Comparison of ENCODE assay signal across 21 cellular contexts in the genomic region with DNA sequence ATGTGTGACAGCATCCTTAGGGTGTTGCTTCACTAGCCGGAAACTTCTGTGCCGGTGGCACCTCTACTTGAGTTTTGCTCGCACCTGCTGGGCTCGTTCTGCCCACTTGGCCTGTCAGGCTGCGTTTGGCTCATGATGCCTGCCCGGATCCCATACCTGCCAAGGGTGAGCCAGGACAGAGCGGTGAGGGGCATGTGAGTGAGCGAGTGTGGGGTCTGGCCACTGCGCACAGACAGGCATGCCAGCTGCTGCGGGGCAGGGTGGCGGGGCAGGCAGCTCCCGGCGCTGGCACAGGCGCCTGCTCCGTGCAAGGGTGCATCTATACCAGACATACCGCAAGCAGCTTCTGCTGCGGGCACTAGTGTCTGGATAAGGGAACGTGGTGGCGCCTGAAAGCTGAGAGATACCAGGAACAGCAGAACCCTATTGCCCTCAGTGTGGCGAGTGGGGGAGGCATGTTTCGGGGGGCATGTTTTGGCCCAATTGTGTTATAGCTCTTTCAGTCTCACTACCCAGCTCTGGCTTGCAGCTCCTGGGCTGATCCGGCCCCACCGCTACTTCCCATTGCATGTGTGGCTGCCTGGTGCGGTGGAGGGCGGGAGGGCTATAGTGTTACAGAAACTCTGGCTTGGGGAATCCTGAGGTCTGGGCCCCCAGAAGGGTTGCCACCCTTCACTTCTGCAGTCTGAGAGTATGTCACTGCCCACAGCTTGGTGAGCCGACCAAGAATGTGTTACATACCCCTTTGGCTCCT. TPM values are rescaled to one million over a fixed set of nuclear protein-coding genes. Genes with fewer than 3 reads are reported as not detected.
A peak's percentile ranks its signal among the peaks of the same experiment; 100 is the strongest.
DNase-seq lines count a peak whose midpoint lies in the region; ATAC-seq, FAIRE-seq and TF ChIP-seq lines count a peak whose summit lies in the region.
"Had no signal": no experiment of that assay in that cellular context is flagged by ENCODE, and none has a peak within 500 bp of the region (broad histone marks: within the 10 kb centered on the region; RNA-seq: fewer than 3 reads in every experiment).

No MANE protein-coding gene starts in this region.

- peaks cover 19% of the 10 kb centered on the region for H3K79me1 ChIP-seq in mesenchymal stem cell (replicated peaks; ENCODE audit: low read length, poor library complexity, severe bottlenecking)

- H2BK120ac ChIP-seq in mesenchymal stem cell (ENCODE audit: low read depth, low read length) = no peak overlapping the region

- TF ChIP-seq CTCF in endothelial cell (IDR thresholded peaks at IDR 0.05; ENCODE audit: unreplicated experiment) (no peak), upper lobe of right lung (IDR thresholded peaks at IDR 0.05) (no peak)

- H2AK5ac ChIP-seq in mesenchymal stem cell (ENCODE audit: low read length, severe bottlenecking) = no peak overlapping the region

- no peaks in the 10 kb centered on the region for H3K9me3 Mint-ChIP-seq in endothelial cell (ENCODE audit: unreplicated experiment)

- H3K4me1 ChIP-seq in mesenchymal stem cell (ENCODE audit: control insufficient read depth, insufficient read depth, low read depth, low read length) = peaks cover 2% of the 10 kb centered on the region
- no peaks in the 10 kb centered on the region for H3K4me1 ChIP-seq in upper lobe of right lung
- H3K4me1 ChIP-seq: Caco-2 had no signal

- peak overlapping the region; percentile 30 for H4K8ac ChIP-seq in mesenchymal stem cell (ENCODE audit: low read length)

- no peaks in the 10 kb centered on the region for H3K27me3 Mint-ChIP-seq in endothelial cell (ENCODE audit: unreplicated experiment)
- H3K27me3 Mint-ChIP-seq: CD4-positive, alpha-beta T cell had no signal

- no peak overlapping the region for H2BK15ac ChIP-seq in mesenchymal stem cell (ENCODE audit: low read depth, poor library complexity, severe bottlenecking)

- peak overlapping the region; percentile 9 for H3K4me3 Mint-ChIP-seq in endothelial cell (ENCODE audit: unreplicated experiment)
- H3K4me3 Mint-ChIP-seq: CD4-positive, alpha-beta T cell; GM23338; H9 had no signal

- H3K9me3 ChIP-seq in mesenchymal stem cell (ENCODE audit: control insufficient read depth, low read length) = peaks cover 9% of the 10 kb centered on the region
- H3K9me3 ChIP-seq in upper lobe of right lung = no peaks in the 10 kb centered on the region
- H3K9me3 ChIP-seq: A549, Caco-2 had no signal

- no peak overlapping the region for H2BK12ac ChIP-seq in mesenchymal stem cell (ENCODE audit: low read length in 2 of 2)

- 98% methylated on average over 26 of the region's 26 CpGs for WGBS in mesenchymal stem cell

- ATAC-seq in Right ventricle myocardium inferior = no peak
- ATAC-seq in upper lobe of right lung = peak; percentile 40
- ATAC-seq: A549, GM23338 had no signal

- peak overlapping the region in 1 of 2 experiments; percentile 53 for H3K14ac ChIP-seq in mesenchymal stem cell (ENCODE audit: low read length in 2 of 2)

- no peak for FAIRE-seq in GM19239 (lab: Jason Lieb, UNC)
- FAIRE-seq: A549, D721Med, G401.6, GM12891, GM18507 had no signal

- intact Hi-C loops in Right ventricle myocardium inferior (cut with DNase I) = no loop called here
- intact Hi-C loops in cardiac septum (cut with DNase I) = no loop called here
- intact Hi-C loops in upper lobe of right lung (cut with DNase I) = no loop called here

- H3K27me3 ChIP-seq in mesenchymal stem cell (ENCODE audit: control insufficient read depth in 1 of 2, insufficient read depth in 1 of 2, low read length in 2 of 2) = no peaks in the 10 kb centered on the region
- H3K27me3 ChIP-seq in upper lobe of right lung = no peaks in the 10 kb centered on the region

- no peak overlapping the region for H3K23ac ChIP-seq in mesenchymal stem cell (ENCODE audit: low read length in 2 of 2)

- H3K9ac ChIP-seq in mesenchymal stem cell (ENCODE audit: low read length) = no peak overlapping the region

- DNase-seq in Right ventricle myocardium inferior (ENCODE audit: missing footprints) (peak; percentile 68), cardiac septum (ENCODE audit: low spot score) (no peak), endothelial cell (ENCODE audit: low spot score) (no peak), mesenchymal stem cell (no peak), upper lobe of right lung (peak; percentile 55), NCI-H146 treated with DMSO at 0.1 percent for 48 hours (lab: John Stamatoyannopoulos, UW; ENCODE audit: unreplicated experiment) (no peak), KG1 (lab: John Stamatoyannopoulos, UW) (no peak), GM19239 (ENCODE audit: insufficient read length, low spot score) (no peak)
- DNase-seq: AML-193; Caco-2; CD4-positive, alpha-beta T cell; H9; IMR-90 had no signal

- H3K27ac Mint-ChIP-seq in endothelial cell (ENCODE audit: unreplicated experiment) = no peak overlapping the region
- H3K27ac Mint-ChIP-seq: CD4-positive, alpha-beta T cell; GM23338 had no signal

- H3K27ac ChIP-seq in mesenchymal stem cell (ENCODE audit: low read length, poor library complexity, severe bottlenecking) (no peak overlapping the region), upper lobe of right lung (no peak overlapping the region)
- H3K27ac ChIP-seq: 22Rv1, A549, C4-2B had no signal

- peak overlapping the region; percentile 59 for H4K91ac ChIP-seq in mesenchymal stem cell (ENCODE audit: low read length)

- peaks cover 11% of the 10 kb centered on the region for H3K36me3 Mint-ChIP-seq in endothelial cell (ENCODE audit: low read depth, unreplicated experiment)

- no peak overlapping the region for H2BK5ac ChIP-seq in mesenchymal stem cell (ENCODE audit: low read depth, low read length, poor library complexity, severe bottlenecking)

- no peak overlapping the region for H3K4ac ChIP-seq in mesenchymal stem cell (ENCODE audit: low read depth in 1 of 2, low read length in 2 of 2)

- no peak overlapping the region for H3K18ac ChIP-seq in mesenchymal stem cell (ENCODE audit: low read depth in 1 of 2, low read length in 2 of 2)

- no peak overlapping the region for H3K4me2 ChIP-seq in mesenchymal stem cell (ENCODE audit: low read length, poor library complexity, severe bottlenecking)
- H3K4me2 ChIP-seq: A549, GM23338 had no signal

- no peak overlapping the region for H2AFZ ChIP-seq in mesenchymal stem cell (ENCODE audit: low read depth, low read length)
- H2AFZ ChIP-seq: GM23338 had no signal

- no peaks in the 10 kb centered on the region for H3K4me1 Mint-ChIP-seq in endothelial cell (ENCODE audit: unreplicated experiment)
- H3K4me1 Mint-ChIP-seq: GM23338, H9 had no signal

- H3K4me3 ChIP-seq in mesenchymal stem cell (ENCODE audit: insufficient read depth in 1 of 2, low read depth in 1 of 2, low read length in 2 of 2) = no peak overlapping the region
- H3K4me3 ChIP-seq in upper lobe of right lung = no peak overlapping the region
- H3K4me3 ChIP-seq: A549, GM23338 had no signal

- peaks cover 0 to 3% of the 10 kb centered on the region in 2 experiments for H3K36me3 ChIP-seq in mesenchymal stem cell (ENCODE audit: control insufficient read depth in 1 of 2, insufficient read depth in 2 of 2, low read depth in 1 of 2, low read length in 2 of 2)
- H3K36me3 ChIP-seq in upper lobe of right lung = no peaks in the 10 kb centered on the region

RNA-seq across cellular contexts. Expression of a gene that starts 32.2 kb away (rescaled TPM):
- total RNA-seq in Right ventricle myocardium inferior (4.6 TPM), cardiac septum (8.6 TPM), endothelial cell (ENCODE audit: unreplicated experiment) (18.9 TPM), upper lobe of right lung (70.5 TPM)
- polyA plus RNA-seq in mesenchymal stem cell (2013, experiment 1 of 2) = 2.7 TPM
- 2.6 TPM for polyA plus RNA-seq in mesenchymal stem cell (2013, experiment 2 of 2)

Comparison
In these comparisons a context has a peak if more than half of its experiments do, and no peak if none do; other contexts are left out.
1. DNase-seq: peak in Right ventricle myocardium inferior (single experiment) and upper lobe of right lung (single experiment); none in cardiac septum (single experiment), endothelial cell (single experiment), mesenchymal stem cell (single experiment), NCI-H146 treated with DMSO at 0.1 percent for 48 hours (single experiment), KG1 (single experiment) and GM19239 (single experiment).